6 cellular contexts compared by ENCODE assay signal in genomic region chr10:110915600-110915999, GRCh38. TPM values are rescaled to one million over a fixed set of nuclear protein-coding genes. Genes with fewer than 3 reads are reported as not detected.
DNase-seq lines count a peak whose midpoint lies in the region; ATAC-seq, FAIRE-seq and TF ChIP-seq lines count a peak whose summit lies in the region.
"Not testable (repeated sequence)": the region's sequence is repeated elsewhere in the genome, so short reads cannot be mapped to it uniquely, and the experiment has no call there.

No MANE protein-coding gene starts in this region.

- peaks cover 16% of the 10 kb centered on the region for H3K36me3 Mint-ChIP-seq in activated naive CD8-positive, alpha-beta T cell treated with anti-CD3 and anti-CD28 coated beads, Interleukin-2, amount 50 U/mL, for 24 hours (ENCODE audit: low read depth)
- not testable (repeated sequence) for H3K36me3 Mint-ChIP-seq in chondrocyte (ENCODE audit: low read depth)
- peaks cover 59% of the 10 kb centered on the region for H3K36me3 Mint-ChIP-seq in stimulated activated effector memory CD8-positive, alpha-beta T cell treated with anti-CD3 and anti-CD28 coated beads, Interleukin-12 subunit alpha, Interleukin-12 subunit beta, amount 100 ng/mL, for 72 hours

- H3K36me3 ChIP-seq in OCI-LY7 (ENCODE audit: insufficient read depth, low read length), result not testable (repeated sequence)

- not testable (repeated sequence) for H3K9me2 ChIP-seq in OCI-LY7 (ENCODE audit: insufficient read depth, low read length)

- H3K27me3 Mint-ChIP-seq in activated naive CD8-positive, alpha-beta T cell treated with anti-CD3 and anti-CD28 coated beads, Interleukin-2, amount 50 U/mL, for 24 hours; chondrocyte (ENCODE audit: low read depth): not testable (repeated sequence)

- H3K79me2 ChIP-seq in OCI-LY7 (ENCODE audit: insufficient read depth, low read depth, low read length), result peaks cover 34% of the 10 kb centered on the region

- not testable (repeated sequence) for TF ChIP-seq CTCF in OCI-LY7 (conservative IDR thresholded peaks at IDR 0.05; ENCODE audit: low read length); VCaP (conservative IDR thresholded peaks at IDR 0.05); chondrocyte (IDR thresholded peaks at IDR 0.05)

- H3K27ac Mint-ChIP-seq in activated naive CD8-positive, alpha-beta T cell treated with anti-CD3 and anti-CD28 coated beads, Interleukin-2, amount 50 U/mL, for 24 hours, result peak overlapping the region; percentile 29
- peak overlapping the region; percentile 100 for H3K27ac Mint-ChIP-seq in chondrocyte (ENCODE audit: unreplicated experiment)
- H3K27ac Mint-ChIP-seq in stimulated activated effector memory CD8-positive, alpha-beta T cell treated with anti-CD3 and anti-CD28 coated beads, Interleukin-12 subunit alpha, Interleukin-12 subunit beta, amount 100 ng/mL, for 72 hours, result peak overlapping the region; percentile 56

- H4K20me1 ChIP-seq in OCI-LY7 (ENCODE audit: insufficient read depth, low read length), result not testable (repeated sequence)

- not testable (repeated sequence) for H3K9me3 ChIP-seq in OCI-LY7 (ENCODE audit: low read length)

- not testable (repeated sequence) for H3K9me3 Mint-ChIP-seq in activated naive CD8-positive, alpha-beta T cell treated with anti-CD3 and anti-CD28 coated beads, Interleukin-2, amount 50 U/mL, for 24 hours; chondrocyte (ENCODE audit: low read depth); stimulated activated effector memory CD8-positive, alpha-beta T cell treated with anti-CD3 and anti-CD28 coated beads, Interleukin-12 subunit alpha, Interleukin-12 subunit beta, amount 100 ng/mL, for 72 hours

- not testable (repeated sequence) for H3K27ac ChIP-seq in OCI-LY7 (ENCODE audit: low read depth, low read length, poor library complexity, severe bottlenecking)
- H3K27ac ChIP-seq in VCaP, result peak overlapping the region; percentile 94

- not testable (repeated sequence) for ATAC-seq in activated naive CD8-positive, alpha-beta T cell treated with anti-CD3 and anti-CD28 coated beads, Interleukin-2, amount 50 U/mL, for 24 hours; stimulated activated effector memory CD8-positive, alpha-beta T cell treated with anti-CD3 and anti-CD28 coated beads, Interleukin-12 subunit alpha, Interleukin-12 subunit beta, amount 100 ng/mL, for 72 hours

- intact Hi-C loops in OCI-LY7 (cut with micrococcal nuclease; ENCODE audit: unreplicated experiment), result loop anchor here (10.0 kb wide), 1 partner anchor 611 kb away; the partner anchor contains the start of gene SMNDC1

- POLR2A ChIA-PET in OCI-LY7 (lab: Charles Lee), result interaction anchor here (1.7 kb wide), 1 partner anchor 9 kb away, joined by 5 read pairs; no protein-coding TSS in a partner anchor

- H3K4me3 ChIP-seq in OCI-LY7 (ENCODE audit: low read depth, low read length, poor library complexity, severe bottlenecking), result not testable (repeated sequence)

- H3K4me1 ChIP-seq in OCI-LY7 (ENCODE audit: insufficient read depth, low read length, poor library complexity, severe bottlenecking), result peaks cover 37% of the 10 kb centered on the region

- DNase-seq in GM18507 (ENCODE audit: extremely low spot score, insufficient read length, low read depth); OCI-LY7 (ENCODE audit: low spot score); activated naive CD8-positive, alpha-beta T cell treated with anti-CD3 and anti-CD28 coated beads, Interleukin-2, amount 50 U/mL, for 24 hours; chondrocyte (ENCODE audit: low spot score); stimulated activated effector memory CD8-positive, alpha-beta T cell treated with anti-CD3 and anti-CD28 coated beads, Interleukin-12 subunit alpha, Interleukin-12 subunit beta, amount 100 ng/mL, for 72 hours (ENCODE audit: low spot score in 2 of 2): not testable (repeated sequence)

- not testable (repeated sequence) for H2AFZ ChIP-seq in OCI-LY7 (ENCODE audit: low read length)

- not testable (repeated sequence) for BruUV-seq in OCI-LY7 (replicated peaks; lab: Mats Ljungman, UMichigan)

- FAIRE-seq in GM18507 (lab: Jason Lieb, UNC), result peak; percentile 12

- H3K4me3 Mint-ChIP-seq in activated naive CD8-positive, alpha-beta T cell treated with anti-CD3 and anti-CD28 coated beads, Interleukin-2, amount 50 U/mL, for 24 hours; chondrocyte (ENCODE audit: unreplicated experiment); stimulated activated effector memory CD8-positive, alpha-beta T cell treated with anti-CD3 and anti-CD28 coated beads, Interleukin-12 subunit alpha, Interleukin-12 subunit beta, amount 100 ng/mL, for 72 hours: not testable (repeated sequence)

- H3K4me1 Mint-ChIP-seq in activated naive CD8-positive, alpha-beta T cell treated with anti-CD3 and anti-CD28 coated beads, Interleukin-2, amount 50 U/mL, for 24 hours, result peaks cover 24% of the 10 kb centered on the region
- H3K4me1 Mint-ChIP-seq in chondrocyte (ENCODE audit: low read depth), result peaks cover 68% of the 10 kb centered on the region
- H3K4me1 Mint-ChIP-seq in stimulated activated effector memory CD8-positive, alpha-beta T cell treated with anti-CD3 and anti-CD28 coated beads, Interleukin-12 subunit alpha, Interleukin-12 subunit beta, amount 100 ng/mL, for 72 hours, result peaks cover 28% of the 10 kb centered on the region

- CTCF ChIA-PET in OCI-LY7 (lab: Charles Lee; ENCODE audit: unreplicated experiment), result not testable (repeated sequence)

- peak overlapping the region; percentile 63 for H3K4me2 ChIP-seq in OCI-LY7 (ENCODE audit: low read length)

RNA-seq across cellular contexts. Expression of gene BBIP1, which starts 3.4 kb away (rescaled TPM):
- total RNA-seq in OCI-LY7 (2014; rRNA removed; shearing (Covaris generic)), result 8.9 and 34.4 TPM in 2 replicates
- total RNA-seq in OCI-LY7 (2022) (32.4 and 34.8 TPM in 2 replicates), chondrocyte (22.2 to 26.4 TPM (median 25.0 TPM) in 3 replicates)

RNA-seq across cellular contexts. Expression of gene SHOC2, which starts 3.8 kb away (rescaled TPM):
- 46.7 and 54.1 TPM in 2 replicates for total RNA-seq in OCI-LY7 (2014; rRNA removed; shearing (Covaris generic))
- total RNA-seq in OCI-LY7 (2022) (92.2 and 109 TPM in 2 replicates), chondrocyte (64.4 to 73.3 TPM (median 65.9 TPM) in 3 replicates)

RNA-seq across cellular contexts. Expression of gene PDCD4, which starts 43.9 kb away (rescaled TPM):
- total RNA-seq in OCI-LY7 (2014; rRNA removed; shearing (Covaris generic)), result 59.0 and 70.6 TPM in 2 replicates
- total RNA-seq in OCI-LY7 (2022) (116 and 131 TPM in 2 replicates), chondrocyte (73.7 to 100 TPM (median 80.3 TPM) in 3 replicates)

Comparison
In these comparisons a context has a peak if more than half of its experiments do, and no peak if none do; other contexts are left out.
1. H3K27ac Mint-ChIP-seq: peak in every context shown above with its lines; median percentile 100 in chondrocyte; 56 in stimulated activated effector memory CD8-positive, alpha-beta T cell treated with anti-CD3 and anti-CD28 coated beads, Interleukin-12 subunit alpha, Interleukin-12 subunit beta, amount 100 ng/mL, for 72 hours; 29 in activated naive CD8-positive, alpha-beta T cell treated with anti-CD3 and anti-CD28 coated beads, Interleukin-2, amount 50 U/mL, for 24 hours.